ENCODE assay signal across 20 cellular contexts in genomic region chr13:65275838-65276630, GRCh38.
DNase-seq lines count a peak whose midpoint lies in the region; ATAC-seq, FAIRE-seq and TF ChIP-seq lines count a peak whose summit lies in the region.
"Had no signal": no experiment of that assay in that cellular context is flagged by ENCODE, and none has a peak within 500 bp of the region (broad histone marks: within the 10 kb centered on the region; RNA-seq: fewer than 3 reads in every experiment).

No MANE protein-coding gene starts in this region.

- H3K9ac ChIP-seq in HepG2 (ENCODE audit: insufficient read depth, low read depth, low read length): no peak overlapping the region

- in situ Hi-C loops in Caki2 (cut with HindIII; ENCODE audit: low pct_unique_long_range_greater_than_20kb, low sequenced_read_pairs) (no loop called here), HepG2 (cut with HindIII; ENCODE audit: extremely low pct_ligation_motif_present, low pct_unique_long_range_greater_than_20kb) (no loop called here)

- no peaks in the 10 kb centered on the region for H3K79me2 ChIP-seq in HepG2 (ENCODE audit: insufficient read depth, low read length)

- H3K4me3 ChIP-seq in HepG2 (replicated peaks in 1 of 3; ENCODE audit: insufficient read depth in 1 of 3, low read depth in 2 of 3, low read length in 3 of 3): no peak overlapping the region
- no peak overlapping the region for H3K4me3 ChIP-seq in WERI-Rb-1 (ENCODE audit: low read depth, low read length)
- H3K4me3 ChIP-seq: GM12878, GM23338 had no signal

- 10% methylated on average over 5 of the region's 5 CpGs for WGBS in HepG2 (ENCODE audit: low lambda C conversion rate)

- H3K4me2 ChIP-seq in HepG2 (ENCODE audit: low read depth, low read length): no peak overlapping the region
- H3K4me2 ChIP-seq: GM23338 had no signal

- no peak for FAIRE-seq in HepG2 (lab: Jason Lieb, UNC)
- FAIRE-seq: GM12878 had no signal

- TF ChIP-seq POLR2A in HepG2 (IDR thresholded peaks at IDR 0.05; ENCODE audit: insufficient read depth in 1 of 2, low read depth in 2 of 2, low read length in 2 of 2): no peak

- no TSS peak for BruUV-seq in HepG2 (replicated peaks; lab: Mats Ljungman, UMichigan)

- TF ChIP-seq CTCF in HepG2 (CRISPR knock-in tag; IDR thresholded peaks at IDR 0.05) (no peak), WERI-Rb-1 (IDR thresholded peaks at IDR 0.05; ENCODE audit: low read depth, low read length) (no peak)

- H4K20me1 ChIP-seq in HepG2 (ENCODE audit: insufficient read depth, low read length): no peaks in the 10 kb centered on the region

- ATAC-seq in HepG2: no peak
- ATAC-seq: GM12878, GM23338, HCT116 had no signal

- intact Hi-C loops in HepG2 (cut with micrococcal nuclease; ENCODE audit: unreplicated experiment): no loop called here
- intact Hi-C loops in posterior cingulate gyrus (cut with DNase I): no loop called here

- POLR2A ChIA-PET in HepG2 (lab: Yijun Ruan, JAX): no interaction called here

- no peaks in the 10 kb centered on the region for H3K4me1 ChIP-seq in HepG2 (ENCODE audit: insufficient read depth, low read length)
- H3K4me1 ChIP-seq: Caco-2 had no signal

- DNase-seq in Caki2 (ENCODE audit: low read depth) (peak; percentile 2), NCI-H69 (lab: John Stamatoyannopoulos, UW) (peak; percentile 16), HepG2 (ENCODE audit: low spot score) (no peak), myocyte (ENCODE audit: low read depth) (peak; percentile 2), WERI-Rb-1 (no peak), posterior cingulate gyrus (no peak), NOMO-1 (lab: John Stamatoyannopoulos, UW; ENCODE audit: unreplicated experiment in 2 of 2) (no peak)
- DNase-seq: ACHN; AML-193; Caco-2; CD4-positive, alpha-beta T cell; DMS153; DND-41; EL; H7; HFFc6 had no signal

- H3K27ac ChIP-seq in HepG2 (ENCODE audit: extremely low read length, insufficient read depth, low read length): no peak overlapping the region
- H3K27ac ChIP-seq in WERI-Rb-1: no peak overlapping the region
- H3K27ac ChIP-seq: C4-2B had no signal

- TF ChIP-seq RAD21 in HepG2 (CRISPR knock-in tag; IDR thresholded peaks at IDR 0.05): no peak

- CTCF ChIA-PET in HepG2 (lab: Yijun Ruan, JAX; ENCODE audit: low intra/inter-chr PET ratio, low total read pairs): no interaction called here

- no peak overlapping the region for H2AFZ ChIP-seq in HepG2 (ENCODE audit: low read length)
- H2AFZ ChIP-seq: GM23338 had no signal

- no peaks in the 10 kb centered on the region for H3K36me3 ChIP-seq in HepG2 (replicated peaks in 1 of 2; ENCODE audit: control insufficient read depth in 1 of 2, insufficient read depth in 2 of 2, low read length in 2 of 2)
- H3K36me3 ChIP-seq in WERI-Rb-1: no peaks in the 10 kb centered on the region

- TF ChIP-seq EP300 in HepG2 (IDR thresholded peaks at IDR 0.05; ENCODE audit: low read depth in 2 of 2, low read length in 2 of 2) (no peak), HepG2 (CRISPR knock-in tag; IDR thresholded peaks at IDR 0.05; ENCODE audit: borderline replicate concordance) (no peak)

- H3K9me3 ChIP-seq in HepG2 (ENCODE audit: low read length) (peaks cover 50% of the 10 kb centered on the region), WERI-Rb-1 (ENCODE audit: severe bottlenecking) (no peaks in the 10 kb centered on the region)

- H3K27me3 ChIP-seq in HepG2 (ENCODE audit: control insufficient read depth in 1 of 2, insufficient read depth in 2 of 2, low read length in 2 of 2) (no peaks in the 10 kb centered on the region), WERI-Rb-1 (ENCODE audit: insufficient read depth, low read depth, severe bottlenecking) (no peaks in the 10 kb centered on the region)

TF ChIP-seq in HepG2, 621 proteins besides CTCF, POLR2A, EP300 and RAD21:
- TF ChIP-seq MAFK (conservative IDR thresholded peaks at IDR 0.05 in 1 of 2, IDR thresholded peaks at IDR 0.05 in 1 of 2; ENCODE audit: low read length in 2 of 2) (peak; percentile 76 to 94), ARID4A (CRISPR knock-in tag; IDR thresholded peaks at IDR 0.05; ENCODE audit: borderline replicate concordance) (no peak), MAFF (IDR thresholded peaks at IDR 0.05; ENCODE audit: low read depth, low read length) (peak; percentile 92)
TF ChIP-seq in HepG2: peak in this region for 2.

Comparison
In these comparisons a context has a peak if more than half of its experiments do, and no peak if none do; other contexts are left out.
1. DNase-seq: peak in Caki2 (single experiment), NCI-H69 (single experiment) and myocyte (single experiment); none in HepG2 (single experiment), WERI-Rb-1 (single experiment), posterior cingulate gyrus (0 of 10) and NOMO-1 (0 of 2).